9 cellular contexts compared by ENCODE assay signal in genomic region chr16:3458278-3458851, GRCh38. TPM values are rescaled to one million over a fixed set of nuclear protein-coding genes. Genes with fewer than 3 reads are reported as not detected.
DNase-seq lines count a peak whose midpoint lies in the region; ATAC-seq and TF ChIP-seq lines count a peak whose summit lies in the region.
"Had no signal": no experiment of that assay in that cellular context is flagged by ENCODE, and none has a peak within 500 bp of the region (broad histone marks: within the 10 kb centered on the region; RNA-seq: fewer than 3 reads in every experiment).

No MANE protein-coding gene starts in this region.

- H3F3A ChIP-seq in SK-N-SH (replicated peaks; ENCODE audit: insufficient read depth), result no peaks in the 10 kb centered on the region

- peaks cover 41% of the 10 kb centered on the region for H4K20me1 ChIP-seq in SK-N-SH (ENCODE audit: insufficient read depth)

- H3K36me3 ChIP-seq in SK-N-SH (replicated peaks in 1 of 2; ENCODE audit: control insufficient read depth in 1 of 2, insufficient read depth in 2 of 2, low read length in 1 of 2), result no peaks in the 10 kb centered on the region
- H3K36me3 ChIP-seq in endodermal cell (ENCODE audit: control insufficient read depth, insufficient read depth, low read length), result peaks cover 3% of the 10 kb centered on the region
- no peaks in the 10 kb centered on the region for H3K36me3 ChIP-seq in naive thymus-derived CD4-positive, alpha-beta T cell (ENCODE audit: control insufficient read depth in 2 of 3, insufficient read depth in 3 of 3, low read length in 3 of 3)

- WGBS in SK-N-SH (ENCODE audit: low lambda C conversion rate), result 0% methylated on average over 14 of the region's 47 CpGs
- WGBS in endodermal cell (ENCODE audit: insufficient coverage in 1 of 2, insufficient read length in 1 of 2), 2 experiments, result 0% methylated on average over 20 to 47 of the region's 47 CpGs

- H3K9ac ChIP-seq in SK-N-SH (peak overlapping the region; percentile 90), endodermal cell (ENCODE audit: extremely low read depth, low read length, poor library complexity, severe bottlenecking) (peak overlapping the region; percentile 93)

- CTCF ChIA-PET in SK-N-SH (lab: Yijun Ruan, JAX), result interaction anchor here (0.6 to 1.6 kb wide), 2 partner anchors 20 to 326 kb away, joined by 3 read pairs; no protein-coding TSS in a partner anchor
- CTCF ChIA-PET in naive thymus-derived CD4-positive, alpha-beta T cell (lab: Charles Lee), result interaction anchor here (1.0 kb wide), 1 partner anchor 311 kb away, joined by 4 read pairs; no protein-coding TSS in a partner anchor

- peak; percentile 8 for ATAC-seq in HG02623 (IDR thresholded peaks at IDR 0.05; ENCODE audit: unreplicated experiment)
- ATAC-seq in naive thymus-derived CD4-positive, alpha-beta T cell, result no peak

- H2AFZ ChIP-seq in SK-N-SH (ENCODE audit: low read depth), result no peak overlapping the region

- H3K4me2 ChIP-seq in SK-N-SH, result peak overlapping the region; percentile 84

- TF ChIP-seq RAD21 in SK-N-SH (IDR thresholded peaks at IDR 0.05; ENCODE audit: low read length), result no peak

- H3K27me3 Mint-ChIP-seq in endodermal cell (ENCODE audit: insufficient read depth), result no peaks in the 10 kb centered on the region
- H3K27me3 Mint-ChIP-seq in naive thymus-derived CD4-positive, alpha-beta T cell, result no peaks in the 10 kb centered on the region

- H3K36me3 Mint-ChIP-seq in endodermal cell (ENCODE audit: low read depth), result no peaks in the 10 kb centered on the region
- H3K36me3 Mint-ChIP-seq in naive thymus-derived CD4-positive, alpha-beta T cell, result peaks cover 0 to 7% (median 0%) of the 10 kb centered on the region in 5 donors

- H3K79me2 ChIP-seq in SK-N-SH (ENCODE audit: insufficient read depth), result peaks cover 52% of the 10 kb centered on the region

- DNase-seq in SIG-M5 treated with dmso at 0.1 percent for 504 hours (lab: John Stamatoyannopoulos, UW; ENCODE audit: unreplicated experiment), result peak; percentile 8
- no peak for DNase-seq in SIG-M5 (lab: John Stamatoyannopoulos, UW)
- no peak for DNase-seq in SK-N-SH
- peak; percentile 72 for DNase-seq in endodermal cell
- DNase-seq in naive thymus-derived CD4-positive, alpha-beta T cell, result peak in 1 of 9 donors; percentile 11
- DNase-seq in GM13977 (ENCODE audit: low spot score), result no peak
- no peak for DNase-seq in globus pallidus (ENCODE audit: low spot score)

- in situ Hi-C loops in GM13977 (cut with MboI; ENCODE audit: low pct_unique_long_range_greater_than_20kb, low sequenced_read_pairs, unreplicated experiment), result no loop called here

- intact Hi-C loops in naive thymus-derived CD4-positive, alpha-beta T cell (cut with micrococcal nuclease), result loop anchor here (1.0 to 5.0 kb wide), 6 partner anchors 42 to 301 kb away; partner anchors contain the start of genes TIGD7 (in 1 of the 2), ZNF200 (in 1 of the 2) and ZNF75A (in 1 of the 2)

- POLR2A ChIA-PET in SK-N-SH (lab: Yijun Ruan, JAX), result no interaction called here
- POLR2A ChIA-PET in naive thymus-derived CD4-positive, alpha-beta T cell (lab: Charles Lee), result interaction anchor here (1.5 kb wide), 1 partner anchor 324 kb away, joined by 3 read pairs; the partner anchor contains the start of gene ZNF213

- H3K4me3 Mint-ChIP-seq in endodermal cell, result peak overlapping the region; percentile 94
- H3K4me3 Mint-ChIP-seq in naive thymus-derived CD4-positive, alpha-beta T cell, result peak overlapping the region; percentile 74 to 97 (median 90)

- no peak for TF ChIP-seq EP300 in SK-N-SH (IDR thresholded peaks at IDR 0.05; ENCODE audit: borderline replicate concordance in 1 of 2, low read depth in 1 of 2, low read length in 1 of 2)

- H3K4me1 Mint-ChIP-seq in endodermal cell, result peaks cover 36% of the 10 kb centered on the region
- H3K4me1 Mint-ChIP-seq in naive thymus-derived CD4-positive, alpha-beta T cell, result peaks cover 35 to 59% (median 51%) of the 10 kb centered on the region in 7 donors

- no peak for TF ChIP-seq CTCF in SK-N-SH (IDR thresholded peaks at IDR 0.05)
- no peak for TF ChIP-seq CTCF in endodermal cell (conservative IDR thresholded peaks at IDR 0.05)
- TF ChIP-seq CTCF in GM13977 (IDR thresholded peaks at IDR 0.05; ENCODE audit: extremely low read depth, insufficient read depth, missing control alignments), result no peak

- H3K9me2 ChIP-seq in SK-N-SH, result no peaks in the 10 kb centered on the region

- peak overlapping the region; percentile 69 to 81 for H3K4me3 ChIP-seq in SK-N-SH (ENCODE audit: low read depth in 2 of 2, low read length in 1 of 2)
- peak overlapping the region; percentile 96 for H3K4me3 ChIP-seq in endodermal cell (ENCODE audit: low read length)
- peak overlapping the region; percentile 84 for H3K4me3 ChIP-seq in naive thymus-derived CD4-positive, alpha-beta T cell (ENCODE audit: low read length)

- no peaks in the 10 kb centered on the region for H3K9me3 Mint-ChIP-seq in endodermal cell
- peaks cover 0 to 1% (median 0%) of the 10 kb centered on the region in 11 donors for H3K9me3 Mint-ChIP-seq in naive thymus-derived CD4-positive, alpha-beta T cell

- H3K9me3 ChIP-seq in SK-N-SH, result no peaks in the 10 kb centered on the region
- no peaks in the 10 kb centered on the region for H3K9me3 ChIP-seq in endodermal cell (ENCODE audit: control insufficient read depth, low read length)
- H3K9me3 ChIP-seq in naive thymus-derived CD4-positive, alpha-beta T cell (ENCODE audit: control insufficient read depth in 2 of 3, low read length in 3 of 3), result no peaks in the 10 kb centered on the region

- no peaks in the 10 kb centered on the region for H3K27me3 ChIP-seq in SK-N-SH (ENCODE audit: insufficient read depth)
- no peaks in the 10 kb centered on the region for H3K27me3 ChIP-seq in endodermal cell (ENCODE audit: control insufficient read depth, insufficient read depth, low read length, poor library complexity, severe bottlenecking)
- no peaks in the 10 kb centered on the region for H3K27me3 ChIP-seq in naive thymus-derived CD4-positive, alpha-beta T cell (ENCODE audit: control insufficient read depth in 2 of 2, insufficient read depth in 2 of 2, low read length in 2 of 2)

- H3K27ac ChIP-seq in SK-N-SH (ENCODE audit: low read depth in 2 of 2, low read length in 1 of 2) (peak overlapping the region; percentile 79 to 94), endodermal cell (ENCODE audit: low read depth, low read length) (peak overlapping the region; percentile 78)
- H3K27ac ChIP-seq in naive thymus-derived CD4-positive, alpha-beta T cell (ENCODE audit: low read depth, low read length), result peak overlapping the region; percentile 96

- H3K27ac Mint-ChIP-seq in endodermal cell, result peak overlapping the region; percentile 71
- peak overlapping the region; percentile 62 to 97 (median 90) for H3K27ac Mint-ChIP-seq in naive thymus-derived CD4-positive, alpha-beta T cell

- H3K4me1 ChIP-seq in SK-N-SH (ENCODE audit: control insufficient read depth in 1 of 2, insufficient read depth in 2 of 2, low read depth in 1 of 2, low read length in 1 of 2) (peaks cover 17 to 19% of the 10 kb centered on the region in 2 experiments; a peak in 3 of 4 replicates), endodermal cell (ENCODE audit: control insufficient read depth, insufficient read depth, low read length) (peaks cover 7% of the 10 kb centered on the region)
- peaks cover 40 to 46% of the 10 kb centered on the region in 2 donors for H3K4me1 ChIP-seq in naive thymus-derived CD4-positive, alpha-beta T cell (ENCODE audit: control insufficient read depth in 2 of 2, insufficient read depth in 2 of 2, low read length in 2 of 2)

TF ChIP-seq in SK-N-SH, 30 proteins besides CTCF, POLR2A, EP300 and RAD21 (continues in another document):
- 0 out of 2 replicates have a peak, but pooled peaks have one; percentile 8 for TF ChIP-seq SIN3A (IDR thresholded peaks at IDR 0.05; ENCODE audit: borderline replicate concordance, low read depth, low read length)
- 0 out of 2 replicates have a peak, but pooled peaks have one; percentile 36 for TF ChIP-seq MAX (IDR thresholded peaks at IDR 0.05; ENCODE audit: low read depth)

RNA-seq across cellular contexts. Expression of gene NAA60, which starts 14.9 kb away (rescaled TPM):
- polyA plus RNA-seq in SK-N-SH (2012; rRNA removed), result 17.2 and 21.5 TPM in 2 replicates
- 17.2 and 23.6 TPM in 2 replicates for polyA plus RNA-seq in SK-N-SH (2012; cell fraction: cytosol; rRNA removed)
- polyA plus RNA-seq in SK-N-SH (2012; cell fraction: nucleus; rRNA removed), result 33.4 and 41.1 TPM in 2 replicates
- total RNA-seq in endodermal cell, result 10 to 100 TPM; 54.5 to 61.8 TPM
- 47.2 TPM for polyA plus RNA-seq in endodermal cell (2013, experiment 1 of 2)
- polyA plus RNA-seq in endodermal cell (2013, experiment 2 of 2), result 44.7 TPM
- 10 to 100 TPM; 38.7 to 63.7 (median 55.3) TPM for total RNA-seq in naive thymus-derived CD4-positive, alpha-beta T cell
- polyA plus RNA-seq in naive thymus-derived CD4-positive, alpha-beta T cell, result 10 to 100 TPM; 41.2 to 58.9 TPM

RNA-seq across cellular contexts. Expression of gene ZNF597, which starts 15.1 kb away (rescaled TPM):
- polyA plus RNA-seq in SK-N-SH (2012; rRNA removed), result 1.1 and 1.3 TPM in 2 replicates
- polyA plus RNA-seq in SK-N-SH (2012; cell fraction: cytosol; rRNA removed), result 1.3 and 1.6 TPM in 2 replicates
- 0.83 and 1.8 TPM in 2 replicates for polyA plus RNA-seq in SK-N-SH (2012; cell fraction: nucleus; rRNA removed)
- 1 to 10 TPM; 2.0 to 3.1 TPM for total RNA-seq in endodermal cell
- polyA plus RNA-seq in endodermal cell (2013, experiment 1 of 2), result 2.4 TPM
- polyA plus RNA-seq in endodermal cell (2013, experiment 2 of 2), result 2.2 TPM
- 1 to 10 TPM; 2.2 to 5.9 (median 3.8) TPM for total RNA-seq in naive thymus-derived CD4-positive, alpha-beta T cell
- polyA plus RNA-seq in naive thymus-derived CD4-positive, alpha-beta T cell, result 1 to 10 TPM; 1.7 to 2.1 TPM

RNA-seq across cellular contexts. Expression of gene C16orf90, which starts 36.9 kb away (rescaled TPM):
- polyA plus RNA-seq in SK-N-SH (2012; rRNA removed), result not detected in 2 replicates
- not detected in 2 replicates for polyA plus RNA-seq in SK-N-SH (2012; cell fraction: cytosol; rRNA removed)
- polyA plus RNA-seq in SK-N-SH (2012; cell fraction: nucleus; rRNA removed), result not detected in 2 replicates
- not detected for total RNA-seq in endodermal cell
- not detected for polyA plus RNA-seq in endodermal cell (2013, experiment 1 of 2)
- not detected for polyA plus RNA-seq in endodermal cell (2013, experiment 2 of 2)
- not detected for total RNA-seq in naive thymus-derived CD4-positive, alpha-beta T cell
- polyA plus RNA-seq in naive thymus-derived CD4-positive, alpha-beta T cell, result not detected
- total RNA-seq: glomerular endothelial cell had no signal

RNA-seq across cellular contexts. Expression of gene CLUAP1, which starts 42.4 kb away (rescaled TPM):
- polyA plus RNA-seq in SK-N-SH (2012; rRNA removed), result 18.0 and 19.5 TPM in 2 replicates
- polyA plus RNA-seq in SK-N-SH (2012; cell fraction: cytosol; rRNA removed), result 24.9 and 42.8 TPM in 2 replicates
- polyA plus RNA-seq in SK-N-SH (2012; cell fraction: nucleus; rRNA removed), result 11.8 and 20.5 TPM in 2 replicates
- total RNA-seq in endodermal cell, result 10 to 100 TPM; 27.4 to 36.8 TPM
- polyA plus RNA-seq in endodermal cell (2013, experiment 1 of 2), result 34.2 TPM
- 22.5 TPM for polyA plus RNA-seq in endodermal cell (2013, experiment 2 of 2)
- total RNA-seq in naive thymus-derived CD4-positive, alpha-beta T cell, result 10 to 100 TPM; 16.9 to 33.2 (median 28.0) TPM
- 10 to 100 TPM; 31.5 to 44.2 TPM for polyA plus RNA-seq in naive thymus-derived CD4-positive, alpha-beta T cell

RNA-seq across cellular contexts. Expression of gene ZNF174, which starts 57.4 kb away (rescaled TPM):
- polyA plus RNA-seq in SK-N-SH (2012; rRNA removed), result 10.5 and 12.9 TPM in 2 replicates
- polyA plus RNA-seq in SK-N-SH (2012; cell fraction: cytosol; rRNA removed), result 9.5 and 10.7 TPM in 2 replicates
- polyA plus RNA-seq in SK-N-SH (2012; cell fraction: nucleus; rRNA removed), result 18.7 and 19.7 TPM in 2 replicates
- total RNA-seq in endodermal cell, result 10 to 100 TPM; 11.0 to 13.5 TPM
- 11.5 TPM for polyA plus RNA-seq in endodermal cell (2013, experiment 1 of 2)
- 12.8 TPM for polyA plus RNA-seq in endodermal cell (2013, experiment 2 of 2)
- total RNA-seq in naive thymus-derived CD4-positive, alpha-beta T cell, result 10 to 100 TPM in 3 of 5 experiments, 1 to 10 TPM in 2; 4.7 to 22.8 (median 13.5) TPM
- 10 to 100 TPM; 11.0 to 26.4 TPM for polyA plus RNA-seq in naive thymus-derived CD4-positive, alpha-beta T cell

Comparison
In these comparisons a context has a peak if more than half of its experiments do, and no peak if none do; other contexts are left out.
1. DNase-seq: peak in SIG-M5 treated with dmso at 0.1 percent for 504 hours (single experiment) and endodermal cell (single experiment); none in SIG-M5 (single experiment), SK-N-SH (single experiment), GM13977 (single experiment) and globus pallidus (single experiment).
2. Peak in every context shown above with its lines, with median percentiles within 50 percentile points of each other: H3K27ac ChIP-seq and H3K4me3 ChIP-seq.